ENCODE assay signal across 3 cellular contexts in genomic region chr2:135812907-135813511, GRCh38.
TF ChIP-seq lines count a peak whose summit lies in the region.

No MANE protein-coding gene starts in this region.

TF ChIP-seq in A549, 52 proteins besides CTCF, POLR2A, EP300 and RAD21:
- TF ChIP-seq HES2 (IDR thresholded peaks at IDR 0.05) (no peak), NFE2L2 (conservative IDR thresholded peaks at IDR 0.05; ENCODE audit: low read length) (no peak), HDAC2 (IDR thresholded peaks at IDR 0.05) (no peak), MAFK (IDR thresholded peaks at IDR 0.05; ENCODE audit: partially characterized antibody) (peak; percentile 65)

TF ChIP-seq in HEK293, 187 proteins besides CTCF, POLR2A, EP300 and RAD21:
- TF ChIP-seq SCRT2 (tag by site-specific recombination; IDR thresholded peaks at IDR 0.05) (peak; percentile 64), MYNN (tag by site-specific recombination; IDR thresholded peaks at IDR 0.05; ENCODE audit: borderline replicate concordance) (no peak), ZBTB11 (tag by site-specific recombination; conservative IDR thresholded peaks at IDR 0.05; ENCODE audit: low read depth) (no peak), IKZF3 (tag by site-specific recombination; IDR thresholded peaks at IDR 0.05) (no peak), ZBTB26 (tag by site-specific recombination; optimal IDR thresholded peaks at IDR 0.05) (no peak), ZNF76 (tag by site-specific recombination; IDR thresholded peaks at IDR 0.05; ENCODE audit: borderline replicate concordance, low read depth) (no peak)

TF ChIP-seq in GM12878, 131 proteins besides CTCF, POLR2A, EP300 and RAD21:
- TF ChIP-seq ZBTB33 (IDR thresholded peaks at IDR 0.05), result no peak
- TF ChIP-seq KLF5 (IDR thresholded peaks at IDR 0.05; ENCODE audit: partially characterized antibody), result no peak
- TF ChIP-seq MEF2B (IDR thresholded peaks at IDR 0.05; ENCODE audit: partially characterized antibody, poor library complexity, severe bottlenecking), result no peak
- TF ChIP-seq ESRRA (IDR thresholded peaks at IDR 0.05; ENCODE audit: low read length), result no peak
- TF ChIP-seq CBX3 (IDR thresholded peaks at IDR 0.05; ENCODE audit: borderline replicate concordance, low read depth), result no peak
- no peak for TF ChIP-seq SREBF2 (IDR thresholded peaks at IDR 0.05; ENCODE audit: low read length)
- TF ChIP-seq NRF1 (conservative IDR thresholded peaks at IDR 0.05; ENCODE audit: low read depth, low read length), result no peak
- TF ChIP-seq ATF3 (IDR thresholded peaks at IDR 0.05; ENCODE audit: borderline replicate concordance, extremely low read depth, low read depth, low read length), result no peak
- TF ChIP-seq SMAD5 (IDR thresholded peaks at IDR 0.05; ENCODE audit: low read depth), result no peak
- TF ChIP-seq RCOR1 (conservative IDR thresholded peaks at IDR 0.05; ENCODE audit: low read depth, low read length), result no peak
- no peak for TF ChIP-seq NFXL1 (IDR thresholded peaks at IDR 0.05; ENCODE audit: borderline replicate concordance)
- no peak for TF ChIP-seq NR2C1 (IDR thresholded peaks at IDR 0.05)
- no peak for TF ChIP-seq CHD4 (IDR thresholded peaks at IDR 0.05)
- TF ChIP-seq RUNX3 (IDR thresholded peaks at IDR 0.05; ENCODE audit: low read length), result no peak
- TF ChIP-seq IRF5 (IDR thresholded peaks at IDR 0.05; ENCODE audit: borderline replicate concordance), result no peak
TF ChIP-seq in GM12878: peak in this region for 0.
